Comparison of ENCODE assay signal across 27 cellular contexts in the genomic region with DNA sequence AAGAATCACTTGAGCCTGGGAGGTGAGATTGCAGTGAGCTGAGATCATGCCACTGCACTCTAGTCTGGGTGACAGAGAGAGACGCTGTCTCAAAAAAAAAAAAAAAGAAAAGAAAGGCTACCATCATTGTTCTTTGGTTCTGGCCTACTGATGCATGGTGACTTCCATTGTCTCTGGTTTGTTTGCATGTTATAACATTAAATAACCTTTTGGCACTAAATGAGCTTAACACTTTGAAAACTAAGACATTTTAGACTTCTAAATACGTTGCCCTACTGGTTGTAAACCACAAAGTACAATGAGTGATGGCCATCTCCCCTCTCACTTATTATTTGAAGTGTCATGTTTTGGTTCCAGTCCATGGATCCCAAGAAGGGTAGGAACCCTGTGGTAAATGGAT.
"Had no signal": no experiment of that assay in that cellular context is flagged by ENCODE, and none has a peak within 500 bp of the region (broad histone marks: within the 10 kb centered on the region; RNA-seq: fewer than 3 reads in every experiment).

No MANE protein-coding gene starts in this region.

- H3K36me3 ChIP-seq: adrenal gland, colonic mucosa had no signal

- DNase-seq: activated CD4-positive, alpha-beta memory T cell treated with anti-CD3 and anti-CD28 coated beads for 36 hours; activated CD4-positive, alpha-beta T cell treated with anti-CD3 and anti-CD28 coated beads for 36 hours; activated CD4-positive, alpha-beta T cell treated with anti-CD3 and anti-CD28 coated beads, Interleukin-2, amount 10 ng/mL, durations not matched to agents 24 days and 14 days; activated CD4-positive, CD25-positive, alpha-beta regulatory T cell; activated CD4-positive, CD25-positive, alpha-beta regulatory T cell treated with anti-CD3 and anti-CD28 coated beads, Interleukin-2, amount 50 U/mL, for 72 hours; activated CD8-positive, alpha-beta memory T cell treated with anti-CD3 and anti-CD28 coated beads, Interleukin-2, amount 10 ng/mL, durations not matched to agents 7 days and 5 days; activated CD8-positive, alpha-beta memory T cell treated with anti-CD3 and anti-CD28 coated beads, Interleukin-2, amount 50 U/mL, for 4 hours; activated CD8-positive, alpha-beta T cell treated with anti-CD3 and anti-CD28 coated beads, Interleukin-2, amount 10 ng/mL, durations not matched to agents 7 days and 5 days; activated effector memory CD4-positive, alpha-beta T cell treated with anti-CD3 and anti-CD28 coated beads, Interleukin-2, amount 50 U/mL, for 16 hours; activated naive CD4-positive, alpha-beta T cell treated with anti-CD3 and anti-CD28 coated beads for 36 hours; activated naive CD8-positive, alpha-beta T cell treated with anti-CD3 and anti-CD28 coated beads for 36 hours; activated naive CD8-positive, alpha-beta T cell treated with anti-CD3 and anti-CD28 coated beads, Interleukin-2, amount 50 U/mL, for 24 hours; activated T-cell treated with anti-CD3 and anti-CD28 coated beads, Interleukin-2, amount 50 U/mL, for 1 hour; activated T-cell treated with anti-CD3 and anti-CD28 coated beads, Interleukin-2, amount 50 U/mL, for 48 hours; adrenal gland; amygdala; aorta; body of pancreas; caudate nucleus; cerebellar nuclear complex; colonic mucosa; effector CD8-positive, alpha-beta T cell; foreskin fibroblast; head of caudate nucleus; T-helper 17 cell; T1000 had no signal

- FAIRE-seq: frontal cortex had no signal

- H3K4me3 ChIP-seq: adrenal gland, body of pancreas, colonic mucosa had no signal

- H3K9me3 ChIP-seq: adrenal gland, body of pancreas, colonic mucosa had no signal

- H3K27me3 ChIP-seq: adrenal gland, body of pancreas, colonic mucosa had no signal
